1 cellular context compared by ENCODE assay signal in the genomic region with DNA sequence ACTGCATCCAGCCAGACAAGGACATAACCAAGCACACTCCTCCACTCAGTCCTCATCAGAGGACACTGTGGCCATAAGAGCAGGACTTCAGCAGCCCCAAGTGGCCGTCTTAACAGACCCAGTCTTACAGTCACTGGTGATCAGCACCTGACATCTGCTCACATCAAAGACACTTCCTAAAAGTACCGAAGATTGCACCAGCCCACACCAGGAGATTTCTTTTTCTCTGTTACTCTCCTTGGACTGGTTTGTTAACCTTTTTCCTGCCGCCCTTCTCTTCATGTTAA.
TF ChIP-seq lines count a peak whose summit lies in the region.

No MANE protein-coding gene starts in this region.

TF ChIP-seq in SK-N-SH, 30 proteins besides CTCF, POLR2A, EP300 and RAD21 (continued from another document):
- TF ChIP-seq SIN3A (IDR thresholded peaks at IDR 0.05; ENCODE audit: borderline replicate concordance, low read depth, low read length): no peak
TF ChIP-seq in SK-N-SH: peak in this region for 0.
